In the genomic region with DNA sequence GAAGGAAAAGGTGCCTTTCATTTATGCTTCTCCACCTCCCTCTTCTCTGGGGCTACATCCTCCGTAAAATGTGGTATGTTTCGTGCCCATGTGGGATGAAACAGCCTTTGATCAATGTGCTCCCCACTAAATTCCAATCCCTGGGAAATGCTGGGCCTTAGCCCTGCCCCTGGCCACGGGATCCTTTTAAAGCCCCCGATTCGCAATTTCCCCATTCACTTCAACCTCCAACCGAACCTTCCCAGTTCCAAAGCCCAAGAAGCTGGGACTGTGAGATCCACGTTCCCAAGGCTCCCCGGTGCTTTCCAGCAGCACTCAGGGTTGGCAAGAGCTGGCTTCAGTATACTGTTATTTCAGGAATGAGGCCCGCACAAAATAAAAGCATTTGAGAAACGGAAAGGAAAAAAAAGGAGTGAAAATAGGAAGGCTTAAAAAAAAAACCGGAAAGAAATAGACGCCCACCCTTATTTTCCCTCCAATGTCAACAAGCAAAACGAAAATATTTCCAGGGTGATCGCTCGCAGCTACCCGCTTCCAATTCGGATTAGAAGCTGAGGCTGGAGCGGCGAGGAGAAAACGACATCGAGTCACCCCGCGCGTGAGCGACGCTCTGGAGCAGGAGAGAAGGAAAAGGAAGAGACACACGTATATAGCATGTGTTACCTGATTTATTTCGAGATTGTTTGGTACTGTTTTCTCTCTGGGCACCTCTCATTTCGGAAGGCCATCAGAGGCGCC, we compare ENCODE assay signal across 11 cellular contexts. TPM values are rescaled to one million over a fixed set of nuclear protein-coding genes. Genes with fewer than 3 reads are reported as not detected.
DNase-seq lines count a peak whose midpoint lies in the region; ATAC-seq, FAIRE-seq and TF ChIP-seq lines count a peak whose summit lies in the region.
"Had no signal": no experiment of that assay in that cellular context is flagged by ENCODE, and none has a peak within 500 bp of the region (broad histone marks: within the 10 kb centered on the region; RNA-seq: fewer than 3 reads in every experiment).

No MANE protein-coding gene starts in this region.

- POLR2A ChIA-PET in H1 (lab: Charles Lee; ENCODE audit: partially characterized antibody): interaction anchor here (1.7 to 2.4 kb wide), 2 partner anchors 9 to 19 kb away, joined by 4 to 11 read pairs; no protein-coding TSS in a partner anchor

- H2AFZ ChIP-seq in H1 (ENCODE audit: low read length): peak overlapping the region; percentile 61; the same call in 1 of the 2 replicates
- peak overlapping the region; percentile 80 for H2AFZ ChIP-seq in neuronal stem cell (ENCODE audit: low read length)

- H3K4me3 ChIP-seq in H1 (ENCODE audit: extremely low read depth in 1 of 4, insufficient read depth in 2 of 4, low read depth in 3 of 4, low read length in 4 of 4) (peak overlapping the region; percentile 46 to 79 (median 58)), neuronal stem cell (ENCODE audit: low read length in 2 of 2) (peak overlapping the region in 1 of 2 donors; percentile 84), adrenal gland (peak overlapping the region in 1 of 4 donors; percentile 52)
- H3K4me3 ChIP-seq: SJSA1 had no signal

- no peak for TF ChIP-seq POLR2A in H1 (IDR thresholded peaks at IDR 0.05; ENCODE audit: control extremely low read depth in 1 of 2, low read depth in 2 of 2, low read length in 2 of 2)
- no peak for TF ChIP-seq POLR2A in adrenal gland (IDR thresholded peaks at IDR 0.05)

- CTCF ChIA-PET in H1 (lab: Charles Lee; ENCODE audit: partially characterized antibody): interaction anchor here (1.0 to 6.7 kb wide), 6 partner anchors 8 to 756 kb away, joined by 3 to 63 read pairs (median 7); no protein-coding TSS in a partner anchor

- H3K27me3 ChIP-seq in H1 (replicated peaks in 1 of 4; ENCODE audit: control insufficient read depth in 3 of 4, extremely low read depth in 1 of 4, insufficient read depth in 3 of 4, low read length in 3 of 4) (peaks cover 64 to 85% (median 76%) of the 10 kb centered on the region in 4 experiments), neuronal stem cell (ENCODE audit: control insufficient read depth in 3 of 3, insufficient read depth in 3 of 3, low read depth in 1 of 3, low read length in 3 of 3) (peaks cover 3 to 84% (median 21%) of the 10 kb centered on the region in 3 experiments), adrenal gland (peaks cover 87% of the 10 kb centered on the region)

- H2BK12ac ChIP-seq in H1 (ENCODE audit: low read depth, low read length) (peak overlapping the region; percentile 88; the same call in 1 of the 2 replicates), neuronal stem cell (ENCODE audit: low read length) (no peak overlapping the region)

- H3K23ac ChIP-seq in H1 (ENCODE audit: insufficient read length) (no peak overlapping the region), neuronal stem cell (ENCODE audit: low read depth, low read length, poor library complexity) (no peak overlapping the region)

- H3K4me1 ChIP-seq in H1 (replicated peaks in 1 of 4; ENCODE audit: control insufficient read depth in 3 of 4, insufficient read depth in 4 of 4, low read length in 3 of 4): peaks cover 2 to 17% (median 8%) of the 10 kb centered on the region in 4 experiments; a peak in 3 of 7 replicates
- peaks cover 0 to 13% of the 10 kb centered on the region in 2 donors for H3K4me1 ChIP-seq in neuronal stem cell (ENCODE audit: control insufficient read depth in 2 of 2, insufficient read depth in 1 of 2, low read depth in 1 of 2, low read length in 2 of 2)
- peaks cover 0 to 15% of the 10 kb centered on the region in 2 donors for H3K4me1 ChIP-seq in adrenal gland (replicated peaks in 1 of 2)
- H3K4me1 ChIP-seq: SJSA1 had no signal

- H4K8ac ChIP-seq in H1 (ENCODE audit: extremely low read depth, insufficient read depth, low read length) (no peak overlapping the region), neuronal stem cell (ENCODE audit: low read depth, low read length) (no peak overlapping the region)

- peak overlapping the region; percentile 79 to 89 for H3K4me2 ChIP-seq in H1 (ENCODE audit: insufficient read depth in 1 of 2, low read depth in 2 of 2, low read length in 2 of 2)
- H3K4me2 ChIP-seq in neuronal stem cell (ENCODE audit: insufficient read depth, low read length, poor library complexity, severe bottlenecking): peak overlapping the region; percentile 68

- no peak for TF ChIP-seq CTCF in H1 (IDR thresholded peaks at IDR 0.05; ENCODE audit: control extremely low read depth in 1 of 3, insufficient read depth in 1 of 3, low read depth in 1 of 3, low read length in 3 of 3)
- no peak for TF ChIP-seq CTCF in adrenal gland (IDR thresholded peaks at IDR 0.05)

- no peak for FAIRE-seq in H1 (lab: Jason Lieb, UNC)
- FAIRE-seq: islet of Langerhans had no signal

- TF ChIP-seq EP300 in H1 (IDR thresholded peaks at IDR 0.05; ENCODE audit: borderline replicate concordance in 1 of 2, low read depth in 2 of 2, low read length in 2 of 2): no peak

- peak; percentile 21 for ATAC-seq in HG03432 (IDR thresholded peaks at IDR 0.05; ENCODE audit: unreplicated experiment)

- H3K56ac ChIP-seq in H1 (replicated peaks; ENCODE audit: insufficient read length, low read depth, low read length): no peak overlapping the region

- H3K79me1 ChIP-seq in H1 (ENCODE audit: low read depth, low read length): no peaks in the 10 kb centered on the region
- H3K79me1 ChIP-seq in neuronal stem cell (ENCODE audit: low read depth, low read length): peaks cover 7% of the 10 kb centered on the region

- H3K36me3 ChIP-seq in H1 (ENCODE audit: control insufficient read depth in 2 of 4, insufficient read depth in 4 of 4, low read length in 3 of 4): no peaks in the 10 kb centered on the region; a peak in 1 of 8 replicates
- H3K36me3 ChIP-seq in neuronal stem cell (replicated peaks in 1 of 2; ENCODE audit: control insufficient read depth in 2 of 2, insufficient read depth in 2 of 2, low read length in 2 of 2): peaks cover 0 to 16% of the 10 kb centered on the region in 2 donors
- no peaks in the 10 kb centered on the region for H3K36me3 ChIP-seq in adrenal gland (replicated peaks in 1 of 2)
- H3K36me3 ChIP-seq: SJSA1 had no signal

- H2BK5ac ChIP-seq in H1 (ENCODE audit: low read depth, low read length): no peak overlapping the region
- H2BK5ac ChIP-seq in neuronal stem cell (ENCODE audit: low read length): peak overlapping the region; percentile 57

- no peak overlapping the region for H3K4ac ChIP-seq in H1 (replicated peaks; ENCODE audit: insufficient read length, low read depth, low read length)
- no peak overlapping the region for H3K4ac ChIP-seq in neuronal stem cell (ENCODE audit: low read length)

- no peak overlapping the region for H3K14ac ChIP-seq in H1 (ENCODE audit: insufficient read length)
- H3K14ac ChIP-seq in neuronal stem cell (ENCODE audit: low read length): no peak overlapping the region

- DNase-seq in EH (ENCODE audit: low read depth) (peak; percentile 6), H1 (ENCODE audit: low read depth in 1 of 2, low spot score in 2 of 2) (no peak), neuronal stem cell (ENCODE audit: low spot score) (no peak), NCI-H1436 treated with DMSO at 0.1 percent for 48 hours (lab: John Stamatoyannopoulos, UW) (no peak), adrenal gland (no peak), kidney glomerular epithelial cell (lab: John Stamatoyannopoulos, UW) (no peak)
- DNase-seq in stimulated activated CD4-positive, alpha-beta T cell treated with anti-CD3 and anti-CD28 coated beads, Interleukin-4, amount 100 ng/mL, for 4 hours: no peak
- DNase-seq: activated naive CD4-positive, alpha-beta T cell treated with anti-CD3 and anti-CD28 coated beads, Interleukin-2, amount 50 U/mL, for 16 hours had no signal

- H4K20me1 ChIP-seq in H1 (replicated peaks in 1 of 2; ENCODE audit: control insufficient read depth in 1 of 2, insufficient read depth in 2 of 2, low read length in 2 of 2): peaks cover 12 to 16% of the 10 kb centered on the region in 2 experiments

- H2BK120ac ChIP-seq in H1 (replicated peaks; ENCODE audit: low read depth, low read length): no peak overlapping the region
- no peak overlapping the region for H2BK120ac ChIP-seq in neuronal stem cell (ENCODE audit: low read depth, low read length)

- no peaks in the 10 kb centered on the region for H3K79me2 ChIP-seq in H1 (ENCODE audit: control insufficient read depth in 1 of 2, insufficient read depth in 2 of 2, low read length in 2 of 2)

- intact Hi-C loops in adrenal gland (cut with DNase I): no loop called here

- WGBS in H1 (ENCODE audit: extremely low coverage in 1 of 2, insufficient coverage in 1 of 2, insufficient read length in 1 of 2, insufficient replicate concordance in 2 of 2, low coverage in 1 of 2, low lambda C conversion rate in 2 of 2, missing lambda C conversion rate in 1 of 2), 2 experiments: 0% methylated on average over 30 of the region's 30 CpGs; no CpG with 5 or more reads in 1 of the 2 experiments
- no CpG with 5 or more reads among the region's 30 CpGs for WGBS in neuronal stem cell (ENCODE audit: extremely low coverage in 2 of 2, insufficient read length in 2 of 2, insufficient replicate concordance in 1 of 2), 2 donors
- WGBS in adrenal gland, 4 donors: 15 to 18% (median 16%) methylated on average over 30 of the region's 30 CpGs

- H4K91ac ChIP-seq in H1 (replicated peaks; ENCODE audit: insufficient read length, low read length) (no peak overlapping the region), neuronal stem cell (ENCODE audit: low read depth, low read length, poor library complexity) (no peak overlapping the region)

- no peak overlapping the region for H4K5ac ChIP-seq in H1 (ENCODE audit: insufficient read length, low read depth, low read length)

- no peak overlapping the region for H2AK5ac ChIP-seq in H1 (ENCODE audit: low read depth, low read length)
- H2AK5ac ChIP-seq in neuronal stem cell (ENCODE audit: low read depth, low read length): no peak overlapping the region

- H2BK20ac ChIP-seq in H1 (ENCODE audit: low read length): no peak overlapping the region; the same call in 1 of the 2 replicates

- H3K9ac ChIP-seq in H1 (replicated peaks in 1 of 4; ENCODE audit: extremely low read depth in 1 of 4, low read depth in 3 of 4, low read length in 3 of 4): no peak overlapping the region
- H3K9ac ChIP-seq in neuronal stem cell (ENCODE audit: low read depth, low read length, poor library complexity): peak overlapping the region; percentile 90

- TF ChIP-seq RAD21 in H1 (IDR thresholded peaks at IDR 0.05 in 1 of 2, conservative IDR thresholded peaks at IDR 0.05 in 1 of 2; ENCODE audit: low read depth in 2 of 2, low read length in 2 of 2): no peak

- 0 out of 2 replicates have a peak overlapping the region, but pooled peaks have one; percentile 83 for H2BK15ac ChIP-seq in H1 (ENCODE audit: low read length)
- H2BK15ac ChIP-seq in neuronal stem cell (ENCODE audit: low read length): no peak overlapping the region

- H3K9me3 ChIP-seq in H1 (ENCODE audit: insufficient read depth in 2 of 2, low read depth in 1 of 2, low read length in 1 of 2) (no peaks in the 10 kb centered on the region; a peak in 1 of 4 replicates), neuronal stem cell (replicated peaks in 1 of 2; ENCODE audit: control insufficient read depth in 2 of 2, insufficient read depth in 1 of 2, low read depth in 1 of 2, low read length in 2 of 2) (peaks cover 0 to 6% of the 10 kb centered on the region in 2 donors), adrenal gland (replicated peaks in 1 of 3) (no peaks in the 10 kb centered on the region)

- H3K18ac ChIP-seq in H1 (ENCODE audit: extremely low read depth, low read length) (no peak overlapping the region; the same call in 1 of the 2 replicates), neuronal stem cell (ENCODE audit: low read length) (peak overlapping the region; percentile 95)

- H3K27ac ChIP-seq in H1 (ENCODE audit: low read depth, low read length): no peak overlapping the region
- peak overlapping the region; percentile 89 for H3K27ac ChIP-seq in neuronal stem cell (replicated peaks; ENCODE audit: low read length)
- H3K27ac ChIP-seq in adrenal gland: no peak overlapping the region
- H3K27ac ChIP-seq: SJSA1 had no signal

- peaks cover 17% of the 10 kb centered on the region for H3K23me2 ChIP-seq in H1 (ENCODE audit: low read depth, low read length)

RNA-seq across cellular contexts. Expression of a gene that starts 1.2 kb away (rescaled TPM):
- 0.24 and 0.29 TPM in 2 replicates for total RNA-seq in H1 (2021; fragmentation: NEBNext Ultra II Directional; extraction: Animal tissue kit (Norgen Biotek cat#: 25700))
- 0.03 and 0.08 TPM in 2 replicates for polyA plus RNA-seq in H1 (2011; rRNA removed)
- 0.03 TPM for polyA plus RNA-seq in H1 (2011; cell fraction: cytosol; rRNA removed)
- polyA plus RNA-seq in H1 (2011; cell fraction: nucleus; rRNA removed): 0.09 TPM
- 0.05 to 0.12 TPM (median 0.11 TPM) in 4 replicates for polyA plus RNA-seq in H1 (2012, experiment 1 of 2)
- 0.07 TPM for polyA plus RNA-seq in H1 (2012, experiment 2 of 2)
- 0.14 TPM for polyA plus RNA-seq in H1 (2013, experiment 1 of 2)
- polyA plus RNA-seq in H1 (2013, experiment 2 of 2): 0.13 TPM
- not detected in 2 replicates for polyA minus RNA-seq in H1 (2011; rRNA and poly(A)+ RNA removed)
- not detected for polyA minus RNA-seq in H1 (2011; cell fraction: cytosol; rRNA and poly(A)+ RNA removed)
- polyA minus RNA-seq in H1 (2011; cell fraction: nucleus; rRNA and poly(A)+ RNA removed): not detected
- 189 TPM for polyA plus RNA-seq in neuronal stem cell (2013, experiment 1 of 2)
- 187 TPM for polyA plus RNA-seq in neuronal stem cell (2013, experiment 2 of 2)
- total RNA-seq in adrenal gland: under 1 TPM in 2 of 8 donors, not detected in 6; 0.07 to 0.10 TPM
- under 1 TPM in 2 of 3 donors, not detected in 1; 0.07 to 0.08 TPM for polyA plus RNA-seq in adrenal gland
- total RNA-seq: SJSA1 had no signal
